16 cellular contexts compared by ENCODE assay signal in genomic region chr1:63817152-63817667, GRCh38. TPM values are rescaled to one million over a fixed set of nuclear protein-coding genes. Genes with fewer than 3 reads are reported as not detected.
DNase-seq lines count a peak whose midpoint lies in the region; ATAC-seq and TF ChIP-seq lines count a peak whose summit lies in the region.
"Had no signal": no experiment of that assay in that cellular context is flagged by ENCODE, and none has a peak within 500 bp of the region (broad histone marks: within the 10 kb centered on the region; RNA-seq: fewer than 3 reads in every experiment).

No MANE protein-coding gene starts in this region.

- H3K4me3 ChIP-seq in adipocyte (ENCODE audit: low read length): no peak overlapping the region
- H3K4me3 ChIP-seq: skin epidermis had no signal

- H3K9ac ChIP-seq in adipocyte (ENCODE audit: low read length): no peak overlapping the region

- H3K27me3 Mint-ChIP-seq in mesothelial cell of epicardium (ENCODE audit: low read depth): no peaks in the 10 kb centered on the region

- peaks cover 40% of the 10 kb centered on the region for H3K4me1 Mint-ChIP-seq in mesothelial cell of epicardium
- H3K4me1 Mint-ChIP-seq: CD4-positive, alpha-beta memory T cell; IgD-negative memory B cell had no signal

- no peaks in the 10 kb centered on the region for H3K36me3 ChIP-seq in adipocyte (ENCODE audit: control insufficient read depth, insufficient read depth, low read length, severe bottlenecking)

- H3K4me3 Mint-ChIP-seq in mesothelial cell of epicardium: no peak overlapping the region
- H3K4me3 Mint-ChIP-seq: activated T-cell treated with anti-CD3 and anti-CD28 coated beads, Interleukin-2, amount 50 U/mL, for 4 hours; CD4-positive, alpha-beta memory T cell; IgD-negative memory B cell had no signal

- peak overlapping the region; percentile 83 for H3K27ac Mint-ChIP-seq in mesothelial cell of epicardium
- H3K27ac Mint-ChIP-seq: CD4-positive, alpha-beta memory T cell; IgD-negative memory B cell had no signal

- peaks cover 15% of the 10 kb centered on the region for H3K36me3 Mint-ChIP-seq in mesothelial cell of epicardium
- H3K36me3 Mint-ChIP-seq: CD4-positive, alpha-beta memory T cell had no signal

- TF ChIP-seq CTCF in mesothelial cell of epicardium (IDR thresholded peaks at IDR 0.05; ENCODE audit: unreplicated experiment): no peak
- TF ChIP-seq CTCF in GM10248 (IDR thresholded peaks at IDR 0.05; ENCODE audit: control extremely low read depth, extremely low read depth, low read depth, missing control alignments): no peak

- peaks cover 15% of the 10 kb centered on the region for H3K9me3 Mint-ChIP-seq in mesothelial cell of epicardium
- H3K9me3 Mint-ChIP-seq: activated T-cell treated with anti-CD3 and anti-CD28 coated beads, Interleukin-2, amount 50 U/mL, for 4 hours had no signal

- ATAC-seq in GM19351 (IDR thresholded peaks at IDR 0.05; ENCODE audit: unreplicated experiment): no peak
- ATAC-seq: activated T-cell treated with anti-CD3 and anti-CD28 coated beads, Interleukin-2, amount 50 U/mL, for 4 hours had no signal

- no peaks in the 10 kb centered on the region for H3K9me3 ChIP-seq in adipocyte (ENCODE audit: control insufficient read depth, low read length)

- DNase-seq in DMS 273 (lab: John Stamatoyannopoulos, UW; ENCODE audit: unreplicated experiment): peak; percentile 77
- DNase-seq in NCI-H1105 treated with DMSO at 0.1 percent for 48 hours (lab: John Stamatoyannopoulos, UW): peak; percentile 86
- DNase-seq in adipocyte (ENCODE audit: low read depth): peak; percentile 25
- no peak for DNase-seq in mesothelial cell of epicardium (ENCODE audit: low spot score in 2 of 2, unreplicated experiment in 2 of 2)
- no peak for DNase-seq in effector CD8-positive, alpha-beta T cell (lab: John Stamatoyannopoulos, UW)
- DNase-seq in dedifferentiated amniotic fluid mesenchymal stem cell (ENCODE audit: extremely low spot score): no peak
- DNase-seq in GM10248 (ENCODE audit: extremely low spot score): no peak
- DNase-seq: activated T-cell treated with anti-CD3 and anti-CD28 coated beads, Interleukin-2, amount 50 U/mL, for 4 hours; CD4-positive, alpha-beta memory T cell; cerebellar nuclear complex; glutamatergic neuron; midbrain; stimulated activated CD8-positive, alpha-beta memory T cell treated with anti-CD3 and anti-CD28 coated beads, Interleukin-4, amount 100 ng/mL, for 48 hours had no signal

- H3K27me3 ChIP-seq in adipocyte (replicated peaks; ENCODE audit: control insufficient read depth, insufficient read depth, low read length): no peaks in the 10 kb centered on the region

- POLR2A ChIA-PET in GM10248 (lab: Yijun Ruan, JAX): no interaction called here

- CTCF ChIA-PET in GM10248 (lab: Yijun Ruan, JAX): interaction anchor here (1.7 kb wide), 1 partner anchor 125 kb away, joined by 4 read pairs; no protein-coding TSS in a partner anchor

- peaks cover 54% of the 10 kb centered on the region for H3K4me1 ChIP-seq in adipocyte (ENCODE audit: control insufficient read depth, insufficient read depth, low read length)

RNA-seq across cellular contexts. Expression of gene ROR1, which starts 43.4 kb away (rescaled TPM):
- 76.0 to 89.9 TPM (median 81.4 TPM) in 3 replicates for total RNA-seq in mesothelial cell of epicardium
- total RNA-seq: CD4-positive, alpha-beta memory T cell had no signal

Comparison
In these comparisons a context has a peak if more than half of its experiments do, and no peak if none do; other contexts are left out.
1. DNase-seq: peak in DMS 273 (single experiment), NCI-H1105 treated with DMSO at 0.1 percent for 48 hours (single experiment) and adipocyte (single experiment); none in mesothelial cell of epicardium (0 of 2), effector CD8-positive, alpha-beta T cell (single experiment), dedifferentiated amniotic fluid mesenchymal stem cell (single experiment) and GM10248 (single experiment).